ENCODE assay signal across 9 cellular contexts in the genomic region with DNA sequence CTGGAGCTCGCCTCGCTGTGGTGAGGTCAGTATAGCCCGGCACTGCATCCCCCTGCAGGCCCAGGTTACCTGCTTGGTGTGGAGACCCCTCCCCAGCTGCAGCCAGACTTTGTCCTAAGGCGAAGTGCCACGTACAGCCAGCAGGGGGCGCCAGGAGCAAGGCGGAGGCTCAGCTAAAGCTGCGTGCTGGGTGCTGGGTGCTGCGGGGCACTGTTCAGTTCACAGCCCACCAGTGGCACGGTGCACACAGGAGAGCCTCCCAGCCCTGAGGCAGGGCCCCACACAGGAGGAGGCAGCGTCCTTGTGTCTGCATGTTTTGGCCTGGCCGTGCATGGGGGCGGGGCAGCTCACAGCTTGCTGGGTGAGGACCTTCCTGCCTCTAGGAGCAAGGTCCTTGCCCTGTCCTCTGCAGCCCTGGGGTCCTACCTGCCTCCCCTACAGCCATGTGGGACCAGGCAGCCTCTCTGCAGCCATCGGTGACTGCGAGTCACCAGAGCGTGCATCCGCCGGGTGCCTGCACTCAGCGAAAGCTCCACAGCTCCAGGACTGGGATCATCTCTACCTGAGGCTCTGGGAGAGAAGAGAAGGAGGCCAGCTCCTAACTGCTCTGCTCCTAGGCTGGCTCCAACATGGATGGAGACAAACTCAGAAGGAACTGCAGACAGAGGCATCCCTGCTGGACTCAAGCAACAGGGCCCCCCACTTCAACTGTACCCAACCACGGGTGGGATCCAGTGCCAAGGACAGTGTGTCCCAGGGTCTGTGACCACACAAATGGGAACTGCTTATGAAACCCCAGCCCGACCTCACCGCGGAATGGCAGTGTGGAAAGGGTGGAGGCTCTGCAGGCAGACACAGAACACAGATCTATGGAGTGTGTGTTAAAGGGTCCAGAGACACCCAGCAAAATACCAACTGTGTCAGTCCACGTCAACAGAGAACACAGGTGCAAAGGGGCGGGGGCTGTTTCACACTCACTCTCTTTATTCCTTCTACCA. TPM values are rescaled to one million over a fixed set of nuclear protein-coding genes. Genes with fewer than 3 reads are reported as not detected.
A peak's percentile ranks its signal among the peaks of the same experiment; 100 is the strongest.
DNase-seq lines count a peak whose midpoint lies in the region; ATAC-seq, FAIRE-seq and TF ChIP-seq lines count a peak whose summit lies in the region.
"Had no signal": no experiment of that assay in that cellular context is flagged by ENCODE, and none has a peak within 500 bp of the region (broad histone marks: within the 10 kb centered on the region; RNA-seq: fewer than 3 reads in every experiment).

No MANE protein-coding gene starts in this region.

- H3K4me1 ChIP-seq in PC-9 (replicated peaks; ENCODE audit: insufficient read depth), result peaks cover 37% of the 10 kb centered on the region
- H3K4me1 ChIP-seq in pancreas, result peaks cover 12 to 21% (median 20%) of the 10 kb centered on the region in 3 donors
- no peaks in the 10 kb centered on the region for H3K4me1 ChIP-seq in aorta (ENCODE audit: control insufficient read depth in 1 of 2, insufficient read depth in 2 of 2, low read length in 2 of 2)

- H3K27ac ChIP-seq in PC-9, result no peak overlapping the region
- peak overlapping the region in 3 of 4 donors; percentile 5 to 88 (median 28) for H3K27ac ChIP-seq in pancreas
- H3K27ac ChIP-seq in aorta (ENCODE audit: low read depth in 1 of 2, low read length in 2 of 2), result no peak overlapping the region

- peaks cover 35% of the 10 kb centered on the region; the same call in 1 of the 2 replicates for H3F3A ChIP-seq in PC-9 (ENCODE audit: insufficient read depth, low read depth)

- no peaks in the 10 kb centered on the region for H3K9me3 Mint-ChIP-seq in activated T-helper 1 cell treated with anti-CD3 and anti-CD28 coated beads, Interleukin-12 subunit alpha, Interleukin-12 subunit beta, Interleukin-2, Interleukin-4 antibody, amounts not matched to agents 30 ng/mL and 10 ng/mL and 1 ng/mL, durations not matched to agents 14 hours and 24 hours and 36 hours

- H2AFZ ChIP-seq in PC-9, result no peak overlapping the region

- intact Hi-C loops in PC-9 (cut with micrococcal nuclease; ENCODE audit: unreplicated experiment) (loop anchor here (1.0 to 10.0 kb wide), 4 partner anchors 21 to 604 kb away; partner anchors contain the start of gene ZFPM1), pancreas (cut with DNase I) (no loop called here), aorta (cut with DNase I) (loop anchor here (2.0 to 5.0 kb wide), 2 partner anchors 58 to 73 kb away; no protein-coding TSS in a partner anchor)
- intact Hi-C loops in activated T-helper 1 cell treated with anti-CD3 and anti-CD28 coated beads, Interleukin-12 subunit alpha, Interleukin-12 subunit beta, Interleukin-2, Interleukin-4 antibody, amounts not matched to agents 30 ng/mL and 10 ng/mL and 1 ng/mL, durations not matched to agents 14 hours and 24 hours and 36 hours (cut with micrococcal nuclease), result loop anchor here (1.0 kb wide), 2 partner anchors 21 to 59 kb away; no protein-coding TSS in a partner anchor

- TF ChIP-seq CTCF in AG04449 (IDR thresholded peaks at IDR 0.05; ENCODE audit: insufficient read depth, low read length, missing control alignments) (peak; percentile 91), PC-9 (conservative IDR thresholded peaks at IDR 0.05) (peak; percentile 97), pancreas (IDR thresholded peaks at IDR 0.05) (peak; percentile 94 to 97 (median 96))

- FAIRE-seq in pancreas (lab: Jason Lieb, UNC), result no peak

- CTCF ChIA-PET in AG04449 (lab: Yijun Ruan, JAX) (interaction anchor here (0.7 to 9.1 kb wide), 31 partner anchors 8 to 90 kb away, joined by 3 to 157 read pairs (median 4); partner anchors contain the start of gene SLC7A5), PC-9 (lab: Charles Lee) (interaction anchor here (0.6 to 2.1 kb wide), 7 partner anchors 9 to 71 kb away, joined by 3 to 18 read pairs (median 4); no protein-coding TSS in a partner anchor)

- POLR2A ChIA-PET in AG04449 (lab: Yijun Ruan, JAX) (interaction anchor here (1.0 to 1.5 kb wide), 3 partner anchors 10 to 21 kb away, joined by 5 to 6 read pairs (median 5); partner anchors contain the start of gene SLC7A5), PC-9 (lab: Charles Lee; ENCODE audit: unreplicated experiment) (interaction anchor here (0.6 kb wide), 3 partner anchors 19 to 1342 kb away, joined by 3 to 5 read pairs (median 3); partner anchors contain the start of gene SLC7A5)

- peaks cover 27% of the 10 kb centered on the region for H3K4me1 Mint-ChIP-seq in activated T-helper 1 cell treated with anti-CD3 and anti-CD28 coated beads, Interleukin-12 subunit alpha, Interleukin-12 subunit beta, Interleukin-2, Interleukin-4 antibody, amounts not matched to agents 30 ng/mL and 10 ng/mL and 1 ng/mL, durations not matched to agents 14 hours and 24 hours and 36 hours (ENCODE audit: low read depth)

- peaks cover 44% of the 10 kb centered on the region for H3K36me3 ChIP-seq in PC-9 (ENCODE audit: low read depth)
- H3K36me3 ChIP-seq in pancreas, result no peaks in the 10 kb centered on the region
- no peaks in the 10 kb centered on the region for H3K36me3 ChIP-seq in aorta (ENCODE audit: control insufficient read depth in 1 of 2, insufficient read depth in 2 of 2, low read length in 1 of 2)

- no peaks in the 10 kb centered on the region for H3K27me3 Mint-ChIP-seq in activated T-helper 1 cell treated with anti-CD3 and anti-CD28 coated beads, Interleukin-12 subunit alpha, Interleukin-12 subunit beta, Interleukin-2, Interleukin-4 antibody, amounts not matched to agents 30 ng/mL and 10 ng/mL and 1 ng/mL, durations not matched to agents 14 hours and 24 hours and 36 hours (ENCODE audit: insufficient read depth)

- peak; percentile 34 to 55 (median 50) for ATAC-seq in pancreas
- no peak for ATAC-seq in aorta (ENCODE audit: low FRiP score)

- H3K9me2 ChIP-seq in PC-9 (ENCODE audit: insufficient read depth), result no peaks in the 10 kb centered on the region

- DNase-seq in AG04449 (ENCODE audit: low read depth, low spot score), result no peak
- peak; percentile 87 for DNase-seq in GM19240 (ENCODE audit: insufficient read length, low spot score)
- DNase-seq in PC-9, result peak in 1 of 2 experiments; percentile 65
- DNase-seq in activated T-helper 1 cell treated with anti-CD3 and anti-CD28 coated beads, Interleukin-12 subunit alpha, Interleukin-12 subunit beta, Interleukin-2, Interleukin-4 antibody, amounts not matched to agents 30 ng/mL and 10 ng/mL and 1 ng/mL, durations not matched to agents 14 hours and 24 hours and 36 hours (ENCODE audit: low spot score), result peak; percentile 65
- DNase-seq in fibroblast of peridontal ligament (ENCODE audit: extremely low read depth), result peak; percentile 26
- DNase-seq in pancreas, result peak; percentile 45 to 91 (median 78)
- peak; percentile 71 to 90 for DNase-seq in aorta
- no peak for DNase-seq in SW480 (ENCODE audit: low spot score)

- peaks cover 87% of the 10 kb centered on the region for H3K79me2 ChIP-seq in PC-9 (ENCODE audit: low read depth)

- H3K27me3 ChIP-seq in PC-9 (ENCODE audit: insufficient read depth, low read depth) (no peaks in the 10 kb centered on the region), pancreas (no peaks in the 10 kb centered on the region), aorta (ENCODE audit: control insufficient read depth in 1 of 2, insufficient read depth in 2 of 2, low read length in 1 of 2) (no peaks in the 10 kb centered on the region)

- peaks cover 42% of the 10 kb centered on the region for H3K36me3 Mint-ChIP-seq in activated T-helper 1 cell treated with anti-CD3 and anti-CD28 coated beads, Interleukin-12 subunit alpha, Interleukin-12 subunit beta, Interleukin-2, Interleukin-4 antibody, amounts not matched to agents 30 ng/mL and 10 ng/mL and 1 ng/mL, durations not matched to agents 14 hours and 24 hours and 36 hours (ENCODE audit: low read depth)

- no TSS peak for BruUV-seq in PC-9 (replicated peaks; lab: Mats Ljungman, UMichigan)

- no peak overlapping the region for H3K4me3 ChIP-seq in AG04449 (ENCODE audit: low read depth, low read length)
- H3K4me3 ChIP-seq in PC-9, result no peak overlapping the region
- H3K4me3 ChIP-seq in pancreas, result no peak overlapping the region
- H3K4me3 ChIP-seq in aorta (ENCODE audit: low read length in 2 of 2), result no peak overlapping the region
- H3K4me3 ChIP-seq: skin epidermis had no signal

- whole genome bisulfite sequencing in pancreas, 2 donors, result 39% methylated on average over 25 of the region's 25 CpGs
- 54 to 55% methylated on average over 24 to 25 of the region's 25 CpGs for WGBS in aorta, 2 donors

- no peak overlapping the region for H3K4me3 Mint-ChIP-seq in activated T-helper 1 cell treated with anti-CD3 and anti-CD28 coated beads, Interleukin-12 subunit alpha, Interleukin-12 subunit beta, Interleukin-2, Interleukin-4 antibody, amounts not matched to agents 30 ng/mL and 10 ng/mL and 1 ng/mL, durations not matched to agents 14 hours and 24 hours and 36 hours

- H3K27ac Mint-ChIP-seq in activated T-helper 1 cell treated with anti-CD3 and anti-CD28 coated beads, Interleukin-12 subunit alpha, Interleukin-12 subunit beta, Interleukin-2, Interleukin-4 antibody, amounts not matched to agents 30 ng/mL and 10 ng/mL and 1 ng/mL, durations not matched to agents 14 hours and 24 hours and 36 hours, result no peak overlapping the region

- H3K9me3 ChIP-seq in PC-9 (ENCODE audit: insufficient read depth, low read depth) (no peaks in the 10 kb centered on the region), pancreas (no peaks in the 10 kb centered on the region), aorta (ENCODE audit: control insufficient read depth, low read length) (no peaks in the 10 kb centered on the region)

- H3K4me2 ChIP-seq in PC-9, result no peak overlapping the region

- H4K20me1 ChIP-seq in PC-9 (ENCODE audit: insufficient read depth), result peaks cover 70% of the 10 kb centered on the region

RNA-seq across cellular contexts. Expression of gene SLC7A5, which starts 19.0 kb away (rescaled TPM):
- total RNA-seq in PC-9 (2021) (357 and 496 TPM in 2 replicates), pancreas (10 to 100 TPM in 1 of 6 donors, 1 to 10 TPM in 5; 1.1 to 54.7 (median 3.5) TPM), aorta (10 to 100 TPM in 1 of 2 donors, 1 to 10 TPM in 1; 6.8 to 14.5 TPM)
- 466 and 469 TPM in 2 replicates for total RNA-seq in activated T-helper 1 cell treated with anti-CD3 and anti-CD28 coated beads, Interleukin-12 subunit alpha, Interleukin-12 subunit beta, Interleukin-2, Interleukin-4 antibody, amounts not matched to agents 30 ng/mL and 10 ng/mL and 1 ng/mL, durations not matched to agents 14 hours and 24 hours and 36 hours
- polyA plus RNA-seq in pancreas (1 to 10 TPM; 4.2 to 7.7 TPM), aorta (1 to 10 TPM; 1.8 to 2.0 TPM)

Comparison
In these comparisons a context has a peak if more than half of its experiments do, and no peak if none do; other contexts are left out.
1. DNase-seq: peak in GM19240 (single experiment), activated T-helper 1 cell treated with anti-CD3 and anti-CD28 coated beads, Interleukin-12 subunit alpha, Interleukin-12 subunit beta, Interleukin-2, Interleukin-4 antibody, amounts not matched to agents 30 ng/mL and 10 ng/mL and 1 ng/mL, durations not matched to agents 14 hours and 24 hours and 36 hours (single experiment), fibroblast of peridontal ligament (single experiment), pancreas (6 of 6) and aorta (2 of 2); none in AG04449 (single experiment) and SW480 (single experiment).
2. H3K27ac ChIP-seq: peak in pancreas (3 of 4); none in PC-9 (single experiment) and aorta (0 of 2).
3. intact Hi-C loops: an anchor here in PC-9 (1.0 to 10.0 kb wide), activated T-helper 1 cell treated with anti-CD3 and anti-CD28 coated beads, Interleukin-12 subunit alpha, Interleukin-12 subunit beta, Interleukin-2, Interleukin-4 antibody, amounts not matched to agents 30 ng/mL and 10 ng/mL and 1 ng/mL, durations not matched to agents 14 hours and 24 hours and 36 hours (1.0 kb wide) and aorta (2.0 to 5.0 kb wide); none called in pancreas.
4. Peak in every context shown above with its lines, with median percentiles within 50 percentile points of each other: CTCF ChIP-seq.